ENCODE assay signal across 28 cellular contexts in the genomic region with DNA sequence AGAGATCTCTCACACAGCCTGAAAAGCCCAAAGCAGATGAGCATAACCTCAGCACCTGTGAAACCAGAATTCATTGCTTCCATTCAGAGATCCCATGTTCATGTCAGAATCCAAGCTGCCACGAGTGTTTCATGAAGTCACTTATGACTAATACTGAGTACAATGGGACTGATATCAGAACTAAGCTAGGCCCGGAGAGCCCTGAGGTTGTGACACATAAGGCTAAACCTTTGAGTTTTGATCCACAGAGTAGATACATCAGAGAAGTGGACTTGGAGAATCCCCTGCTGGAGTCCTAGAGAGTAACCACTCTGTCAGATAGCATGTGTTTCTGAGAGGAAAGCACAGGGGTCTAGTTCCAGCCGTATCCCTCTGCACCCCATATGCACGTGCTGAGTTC. TPM values are rescaled to one million over a fixed set of nuclear protein-coding genes. Genes with fewer than 3 reads are reported as not detected.
A peak's percentile ranks its signal among the peaks of the same experiment; 100 is the strongest.
DNase-seq lines count a peak whose midpoint lies in the region; ATAC-seq, FAIRE-seq and TF ChIP-seq lines count a peak whose summit lies in the region.
"Had no signal": no experiment of that assay in that cellular context is flagged by ENCODE, and none has a peak within 500 bp of the region (broad histone marks: within the 10 kb centered on the region; RNA-seq: fewer than 3 reads in every experiment).

No MANE protein-coding gene starts in this region.

- H3K36me3 ChIP-seq in liver (ENCODE audit: control insufficient read depth in 4 of 4, insufficient read depth in 3 of 4, low read depth in 1 of 4, low read length in 3 of 4) (peaks cover 0 to 2% (median 0%) of the 10 kb centered on the region in 4 donors), HepG2 (replicated peaks in 1 of 2; ENCODE audit: control insufficient read depth in 1 of 2, insufficient read depth in 2 of 2, low read length in 2 of 2) (no peaks in the 10 kb centered on the region), neural progenitor cell (no peaks in the 10 kb centered on the region)
- H3K36me3 ChIP-seq: BLaER1 treated with 17β-estradiol and CSF1 and Interleukin-3, amounts not matched to agents 10 nM and 100 nM; HAP-1; SJSA1 had no signal

- H3K9ac ChIP-seq in liver (ENCODE audit: low read depth in 1 of 2, low read length in 2 of 2): no peak overlapping the region
- no peak overlapping the region for H3K9ac ChIP-seq in HepG2 (ENCODE audit: insufficient read depth, low read depth, low read length)
- H3K9ac ChIP-seq in neural progenitor cell: no peak overlapping the region
- H3K9ac ChIP-seq: BLaER1 treated with 17β-estradiol and CSF1 and Interleukin-3, amounts not matched to agents 10 nM and 100 nM had no signal

- peak overlapping the region; percentile 84 to 96 for H3K27ac ChIP-seq in liver (ENCODE audit: low read depth in 1 of 2, low read length in 2 of 2)
- no peak overlapping the region for H3K27ac ChIP-seq in HepG2 (ENCODE audit: extremely low read length, insufficient read depth, low read length)
- H3K27ac ChIP-seq in foreskin keratinocyte: no peak overlapping the region
- no peak overlapping the region for H3K27ac ChIP-seq in neural progenitor cell
- H3K27ac ChIP-seq: A549; BLaER1 treated with 17β-estradiol and CSF1 and Interleukin-3, amounts not matched to agents 10 nM and 100 nM; HL-60; PC-9; SJSA1 had no signal

- in situ Hi-C loops in HepG2 (cut with HindIII; ENCODE audit: extremely low pct_ligation_motif_present, low pct_unique_long_range_greater_than_20kb): no loop called here

- POLR2A ChIA-PET in HepG2 (lab: Yijun Ruan, JAX): no interaction called here

- no peak for FAIRE-seq in HepG2 (lab: Jason Lieb, UNC)
- FAIRE-seq: A549, D721Med, GM18507 had no signal

- H3K4me2 ChIP-seq in HepG2 (ENCODE audit: low read depth, low read length) (no peak overlapping the region), neural progenitor cell (no peak overlapping the region)
- H3K4me2 ChIP-seq: A549; BLaER1 treated with 17β-estradiol and CSF1 and Interleukin-3, amounts not matched to agents 10 nM and 100 nM; GM23338; PC-9 had no signal

- H4K20me1 ChIP-seq in HepG2 (ENCODE audit: insufficient read depth, low read length): no peaks in the 10 kb centered on the region
- H4K20me1 ChIP-seq in neural progenitor cell (ENCODE audit: low read depth): no peaks in the 10 kb centered on the region
- H4K20me1 ChIP-seq: BLaER1 treated with 17β-estradiol and CSF1 and Interleukin-3, amounts not matched to agents 10 nM and 100 nM had no signal

- H3K9me3 Mint-ChIP-seq in activated T-helper 17 cell treated with anti-CD3 and anti-CD28 coated beads, Interleukin-2, amount 50 U/mL, for 72 hours: no peaks in the 10 kb centered on the region
- H3K9me3 Mint-ChIP-seq in neural progenitor cell: no peaks in the 10 kb centered on the region
- H3K9me3 Mint-ChIP-seq: CD4-positive, alpha-beta T cell; GM23338; HFFc6 had no signal

- DNase-seq in HepG2 (ENCODE audit: low spot score) (no peak), foreskin keratinocyte (no peak), neural progenitor cell (ENCODE audit: low spot score) (no peak), ecto neural progenitor cell (ENCODE audit: low spot score) (no peak)
- DNase-seq: AML-193; CD4-positive, alpha-beta T cell; HFFc6; NCI-H1092; NCI-H1417 treated with DMSO at 0.1 percent for 48 hours; NCI-H1694 treated with DMSO at 0.1 percent for 48 hours; NCI-H2081; NCI-H2227 treated with DMSO at 0.1 percent for 48 hours; NCI-H526 treated with DMSO at 0.1 percent for 48 hours; PC-9; Right ventricle myocardium superior had no signal

- peaks cover 8% of the 10 kb centered on the region for H3K27me3 Mint-ChIP-seq in activated T-helper 17 cell treated with anti-CD3 and anti-CD28 coated beads, Interleukin-2, amount 50 U/mL, for 72 hours
- no peaks in the 10 kb centered on the region for H3K27me3 Mint-ChIP-seq in neural progenitor cell (ENCODE audit: insufficient read depth, low read depth)

- ATAC-seq in HepG2: no peak
- ATAC-seq in activated T-helper 17 cell treated with anti-CD3 and anti-CD28 coated beads, Interleukin-2, amount 50 U/mL, for 72 hours (replicated peaks): peak; percentile 38
- peak; percentile 59 for ATAC-seq in foreskin keratinocyte
- ATAC-seq in HG03520 (IDR thresholded peaks at IDR 0.05; ENCODE audit: unreplicated experiment): no peak
- ATAC-seq: A549, GM23338 had no signal

- WGBS in liver: 72% methylated on average over 4 of the region's 4 CpGs
- WGBS in HepG2 (ENCODE audit: low lambda C conversion rate): 35% methylated on average over 4 of the region's 4 CpGs

- no peak for TF ChIP-seq RAD21 in liver (IDR thresholded peaks at IDR 0.05)
- no peak for TF ChIP-seq RAD21 in HepG2 (CRISPR knock-in tag; IDR thresholded peaks at IDR 0.05)

- H3K27ac Mint-ChIP-seq in activated T-helper 17 cell treated with anti-CD3 and anti-CD28 coated beads, Interleukin-2, amount 50 U/mL, for 72 hours: no peak overlapping the region
- no peak overlapping the region for H3K27ac Mint-ChIP-seq in neural progenitor cell
- H3K27ac Mint-ChIP-seq: CD4-positive, alpha-beta T cell; GM23338; HFFc6 had no signal

- TF ChIP-seq EP300 in HepG2 (IDR thresholded peaks at IDR 0.05; ENCODE audit: low read depth in 2 of 2, low read length in 2 of 2) (no peak), HepG2 (CRISPR knock-in tag; IDR thresholded peaks at IDR 0.05; ENCODE audit: borderline replicate concordance) (no peak)

- H3K27me3 ChIP-seq in liver (ENCODE audit: control insufficient read depth in 4 of 4, insufficient read depth in 4 of 4, low read length in 3 of 4): no peaks in the 10 kb centered on the region
- H3K27me3 ChIP-seq in HepG2 (ENCODE audit: control insufficient read depth in 1 of 2, insufficient read depth in 2 of 2, low read length in 2 of 2): no peaks in the 10 kb centered on the region
- peaks cover 2% of the 10 kb centered on the region for H3K27me3 ChIP-seq in foreskin keratinocyte
- no peaks in the 10 kb centered on the region for H3K27me3 ChIP-seq in neural progenitor cell
- H3K27me3 ChIP-seq: BLaER1 treated with 17β-estradiol and CSF1 and Interleukin-3, amounts not matched to agents 10 nM and 100 nM; SJSA1 had no signal

- no peaks in the 10 kb centered on the region for H3K36me3 Mint-ChIP-seq in activated T-helper 17 cell treated with anti-CD3 and anti-CD28 coated beads, Interleukin-2, amount 50 U/mL, for 72 hours (ENCODE audit: low read depth)
- H3K36me3 Mint-ChIP-seq in neural progenitor cell: no peaks in the 10 kb centered on the region

- H3K4me1 Mint-ChIP-seq in activated T-helper 17 cell treated with anti-CD3 and anti-CD28 coated beads, Interleukin-2, amount 50 U/mL, for 72 hours: no peaks in the 10 kb centered on the region
- no peaks in the 10 kb centered on the region for H3K4me1 Mint-ChIP-seq in neural progenitor cell
- H3K4me1 Mint-ChIP-seq: GM23338 had no signal

- intact Hi-C loops in HepG2 (cut with micrococcal nuclease; ENCODE audit: unreplicated experiment): no loop called here

- H3K4me1 ChIP-seq in liver (ENCODE audit: control insufficient read depth in 4 of 4, insufficient read depth in 4 of 4, low read length in 3 of 4) (peaks cover 6 to 53% (median 33%) of the 10 kb centered on the region in 4 donors), HepG2 (ENCODE audit: insufficient read depth, low read length) (peaks cover 10% of the 10 kb centered on the region), foreskin keratinocyte (no peaks in the 10 kb centered on the region), neural progenitor cell (no peaks in the 10 kb centered on the region)
- H3K4me1 ChIP-seq: A549; BLaER1 treated with 17β-estradiol and CSF1 and Interleukin-3, amounts not matched to agents 10 nM and 100 nM; HAP-1; SJSA1 had no signal

- no peak overlapping the region for H3K4me3 Mint-ChIP-seq in activated T-helper 17 cell treated with anti-CD3 and anti-CD28 coated beads, Interleukin-2, amount 50 U/mL, for 72 hours
- no peak overlapping the region for H3K4me3 Mint-ChIP-seq in neural progenitor cell
- H3K4me3 Mint-ChIP-seq: CD4-positive, alpha-beta T cell; GM23338; HFFc6 had no signal

- no peak for TF ChIP-seq POLR2A in HepG2 (IDR thresholded peaks at IDR 0.05; ENCODE audit: insufficient read depth in 1 of 2, low read depth in 2 of 2, low read length in 2 of 2)

- H3K9me3 ChIP-seq in liver (ENCODE audit: control insufficient read depth in 4 of 4, low read length in 3 of 4) (no peaks in the 10 kb centered on the region), HepG2 (ENCODE audit: low read length) (no peaks in the 10 kb centered on the region), neural progenitor cell (ENCODE audit: low read depth) (no peaks in the 10 kb centered on the region)
- H3K9me3 ChIP-seq: A549; BLaER1 treated with 17β-estradiol and CSF1 and Interleukin-3, amounts not matched to agents 10 nM and 100 nM; HAP-1; SJSA1 had no signal

- no TSS peak for BruUV-seq in HepG2 (replicated peaks; lab: Mats Ljungman, UMichigan)

- H2AFZ ChIP-seq in HepG2 (ENCODE audit: low read length) (no peak overlapping the region), neural progenitor cell (replicated peaks) (no peak overlapping the region)
- H2AFZ ChIP-seq: GM23338, PC-9 had no signal

- no peak for TF ChIP-seq CTCF in liver (IDR thresholded peaks at IDR 0.05; ENCODE audit: low read depth, low read length, missing input control)
- TF ChIP-seq CTCF in HepG2 (CRISPR knock-in tag; IDR thresholded peaks at IDR 0.05): no peak
- TF ChIP-seq CTCF in foreskin keratinocyte (conservative IDR thresholded peaks at IDR 0.05): no peak
- no peak for TF ChIP-seq CTCF in neural progenitor cell (IDR thresholded peaks at IDR 0.05)

- no peak overlapping the region for H3K4me3 ChIP-seq in liver (ENCODE audit: low read depth in 1 of 3, low read length in 3 of 3)
- no peak overlapping the region for H3K4me3 ChIP-seq in HepG2 (replicated peaks in 1 of 3; ENCODE audit: insufficient read depth in 1 of 3, low read depth in 2 of 3, low read length in 3 of 3)
- no peak overlapping the region for H3K4me3 ChIP-seq in neural progenitor cell
- H3K4me3 ChIP-seq: A549; BLaER1 treated with 17β-estradiol and CSF1 and Interleukin-3, amounts not matched to agents 10 nM and 100 nM; GM23338; HAP-1; PC-9; SJSA1 had no signal

- CTCF ChIA-PET in HepG2 (lab: Yijun Ruan, JAX; ENCODE audit: low intra/inter-chr PET ratio, low total read pairs): no interaction called here

- no peaks in the 10 kb centered on the region for H3F3A ChIP-seq in neural progenitor cell (ENCODE audit: low read depth)

- H3K79me2 ChIP-seq in HepG2 (ENCODE audit: insufficient read depth, low read length): no peaks in the 10 kb centered on the region
- no peaks in the 10 kb centered on the region for H3K79me2 ChIP-seq in neural progenitor cell (ENCODE audit: low read depth)

RNA-seq across cellular contexts. Expression of a gene that starts 0.9 kb away (rescaled TPM):
- total RNA-seq in liver (100 to 1,000 TPM in 1 of 2 donors, 10 to 100 TPM in 1; 64.9 to 622 TPM), HepG2 (2016; rRNA removed; fragmentation: Illumina TruSeq; extraction: Trizol) (0.17 TPM in 1 of 2 replicates, not detected in the other), foreskin keratinocyte (0.17 and 0.18 TPM in 2 replicates), neural progenitor cell (ENCODE audit: low replicate concordance) (9.1 and 10.9 TPM in 2 replicates)
- polyA plus RNA-seq in liver (100 to 1,000 TPM; 246 to 248 TPM), HepG2 (2011; rRNA removed) (0.17 TPM in 2 replicates), foreskin keratinocyte (0.08 and 0.20 TPM in 2 replicates)
- total RNA-seq in HepG2 (2016; cell fraction: cytosol; rRNA removed; fragmentation: Illumina TruSeq; extraction: Trizol; ENCODE audit: low read depth): not detected in 2 replicates
- 0.34 TPM in 1 of 2 replicates, not detected in the other for total RNA-seq in HepG2 (2016; cell fraction: insoluble cytoplasmic fraction; rRNA removed; fragmentation: Illumina TruSeq; extraction: Trizol)
- 0.10 TPM in 1 of 2 replicates, not detected in the other for total RNA-seq in HepG2 (2016; cell fraction: membrane; rRNA removed; fragmentation: Illumina TruSeq; extraction: Trizol)
- total RNA-seq in HepG2 (2016; cell fraction: nucleus; rRNA removed; fragmentation: Illumina TruSeq; extraction: Trizol): not detected in 2 replicates
- polyA plus RNA-seq in HepG2 (2011; cell fraction: cytosol; rRNA removed): 0.12 TPM in 1 of 2 replicates, not detected in the other
- 0.50 TPM in 1 of 2 replicates, not detected in the other for polyA plus RNA-seq in HepG2 (2011; cell fraction: nucleus; rRNA removed)
- not detected in 2 replicates for polyA plus RNA-seq in HepG2 (2012)
- not detected in 2 replicates for polyA plus RNA-seq in HepG2 (2016; cell fraction: cytosol; fragmentation: Illumina TruSeq; extraction: Trizol; ENCODE audit: low read depth)
- 0.38 TPM in 1 of 2 replicates, not detected in the other for polyA plus RNA-seq in HepG2 (2016; cell fraction: insoluble cytoplasmic fraction; fragmentation: Illumina TruSeq; extraction: Trizol; ENCODE audit: low read depth)
- not detected in 2 replicates for polyA plus RNA-seq in HepG2 (2016; cell fraction: membrane; fragmentation: Illumina TruSeq; extraction: Trizol; ENCODE audit: low read depth)
- polyA plus RNA-seq in HepG2 (2016; cell fraction: nucleus; fragmentation: Illumina TruSeq; extraction: Trizol; ENCODE audit: insufficient read depth, low read depth): not detected in 2 replicates
- polyA minus RNA-seq in HepG2 (2011; rRNA and poly(A)+ RNA removed; ENCODE audit: low replicate concordance): not detected in 2 replicates
- polyA minus RNA-seq in HepG2 (2011; cell fraction: cytosol; rRNA and poly(A)+ RNA removed): not detected in 2 replicates
- not detected in 2 replicates for polyA minus RNA-seq in HepG2 (2011; cell fraction: nucleus; rRNA and poly(A)+ RNA removed)
- total RNA-seq in activated T-helper 17 cell treated with anti-CD3 and anti-CD28 coated beads, Interleukin-2, amount 50 U/mL, for 72 hours: not detected
- total RNA-seq: CD4-positive, alpha-beta T cell; G401; NCI-H460; PC-9; Right ventricle myocardium superior had no signal

Comparison
In these comparisons a context has a peak if more than half of its experiments do, and no peak if none do; other contexts are left out.
1. H3K27ac ChIP-seq: peak in liver (2 of 2); none in HepG2 (single experiment), foreskin keratinocyte (single experiment) and neural progenitor cell (single experiment).
2. ATAC-seq: peak in activated T-helper 17 cell treated with anti-CD3 and anti-CD28 coated beads, Interleukin-2, amount 50 U/mL, for 72 hours (single experiment) and foreskin keratinocyte (single experiment); none in HepG2 (single experiment) and HG03520 (single experiment).